In genomic region chr2:234339016-234339415, GRCh38 we compare ENCODE assay signal across 23 cellular contexts.
"Had no signal": no experiment of that assay in that cellular context is flagged by ENCODE, and none has a peak within 500 bp of the region (broad histone marks: within the 10 kb centered on the region; RNA-seq: fewer than 3 reads in every experiment).

No MANE protein-coding gene starts in this region.

- ATAC-seq: activated CD8-positive, alpha-beta memory T cell treated with anti-CD3 and anti-CD28 coated beads, Interleukin-2, amount 10 ng/mL, durations not matched to agents 7 days and 5 days; K562; T-helper 17 cell had no signal

- H3K4me3 Mint-ChIP-seq: activated B cell treated with CpG ODN at 0.5 μM for 24 hours; activated CD4-positive, alpha-beta T cell treated with anti-CD3 and anti-CD28 coated beads, Interleukin-2, amount 10 ng/mL, durations not matched to agents 24 days and 14 days; activated CD8-positive, alpha-beta memory T cell treated with anti-CD3 and anti-CD28 coated beads, Interleukin-2, amount 10 ng/mL, durations not matched to agents 7 days and 5 days; activated naive CD4-positive, alpha-beta T cell treated with anti-CD3 and anti-CD28 coated beads, Interleukin-2, amount 50 U/mL, for 24 hours; activated T-cell treated with anti-CD3 and anti-CD28 coated beads, Interleukin-2, amount 50 U/mL, for 24 hours; activated T-helper 1 cell treated with anti-CD3 and anti-CD28 coated beads, Interleukin-12 subunit alpha, Interleukin-12 subunit beta, Interleukin-2, Interleukin-4 antibody, amounts not matched to agents 30 ng/mL and 10 ng/mL and 1 ng/mL, durations not matched to agents 14 hours and 24 hours and 36 hours; T-helper 17 cell had no signal

- DNase-seq: activated B cell treated with CpG ODN at 0.5 μM for 24 hours; activated CD4-positive, alpha-beta T cell treated with anti-CD3 and anti-CD28 coated beads for 1 hour; activated CD4-positive, alpha-beta T cell treated with anti-CD3 and anti-CD28 coated beads, Interleukin-2, amount 10 ng/mL, durations not matched to agents 24 days and 14 days; activated CD4-positive, alpha-beta T cell treated with anti-CD3 and anti-CD28 coated beads, Interleukin-2, amount 50 U/mL, for 48 hours; activated CD8-positive, alpha-beta memory T cell treated with anti-CD3 and anti-CD28 coated beads, Interleukin-2, amount 10 ng/mL, durations not matched to agents 7 days and 5 days; activated effector memory CD4-positive, alpha-beta T cell treated with Interleukin-2 at 50 U/mL for 16 hours; activated naive CD4-positive, alpha-beta T cell; activated T-cell treated with anti-CD3 and anti-CD28 coated beads, Interleukin-2, amount 50 U/mL, for 24 hours; aorta; Karpas-422; NCI-H1105 treated with DMSO at 0.1 percent for 48 hours; NCI-H1436 treated with DMSO at 0.1 percent for 48 hours; NCI-H187; NCI-H2081; NCI-H510A treated with DMSO at 0.1 percent for 48 hours; NCI-H69; NK-92 treated with Interleukin-12 subunit alpha and Interleukin-12 subunit beta, amount 100 ng/mL, for 24 hours; SHP77 treated with DMSO at 0.1 percent for 48 hours; T-helper 17 cell; T-helper 9 cell had no signal

- H3K27ac Mint-ChIP-seq: activated B cell treated with CpG ODN at 0.5 μM for 24 hours; activated CD4-positive, alpha-beta T cell treated with anti-CD3 and anti-CD28 coated beads, Interleukin-2, amount 10 ng/mL, durations not matched to agents 24 days and 14 days; activated CD8-positive, alpha-beta memory T cell treated with anti-CD3 and anti-CD28 coated beads, Interleukin-2, amount 10 ng/mL, durations not matched to agents 7 days and 5 days; activated naive CD4-positive, alpha-beta T cell treated with anti-CD3 and anti-CD28 coated beads, Interleukin-2, amount 50 U/mL, for 24 hours; activated T-cell treated with anti-CD3 and anti-CD28 coated beads, Interleukin-2, amount 50 U/mL, for 24 hours; activated T-helper 1 cell treated with anti-CD3 and anti-CD28 coated beads, Interleukin-12 subunit alpha, Interleukin-12 subunit beta, Interleukin-2, Interleukin-4 antibody, amounts not matched to agents 30 ng/mL and 10 ng/mL and 1 ng/mL, durations not matched to agents 14 hours and 24 hours and 36 hours had no signal

- H3K27me3 Mint-ChIP-seq: activated CD4-positive, alpha-beta T cell treated with anti-CD3 and anti-CD28 coated beads, Interleukin-2, amount 10 ng/mL, durations not matched to agents 24 days and 14 days; activated CD8-positive, alpha-beta memory T cell treated with anti-CD3 and anti-CD28 coated beads, Interleukin-2, amount 10 ng/mL, durations not matched to agents 7 days and 5 days; activated naive CD4-positive, alpha-beta T cell treated with anti-CD3 and anti-CD28 coated beads, Interleukin-2, amount 50 U/mL, for 24 hours; activated T-cell treated with anti-CD3 and anti-CD28 coated beads, Interleukin-2, amount 50 U/mL, for 24 hours; T-helper 17 cell had no signal

- H3K4me3 ChIP-seq: K562 had no signal
